Comparison of ENCODE assay signal across 17 cellular contexts in the genomic region with DNA sequence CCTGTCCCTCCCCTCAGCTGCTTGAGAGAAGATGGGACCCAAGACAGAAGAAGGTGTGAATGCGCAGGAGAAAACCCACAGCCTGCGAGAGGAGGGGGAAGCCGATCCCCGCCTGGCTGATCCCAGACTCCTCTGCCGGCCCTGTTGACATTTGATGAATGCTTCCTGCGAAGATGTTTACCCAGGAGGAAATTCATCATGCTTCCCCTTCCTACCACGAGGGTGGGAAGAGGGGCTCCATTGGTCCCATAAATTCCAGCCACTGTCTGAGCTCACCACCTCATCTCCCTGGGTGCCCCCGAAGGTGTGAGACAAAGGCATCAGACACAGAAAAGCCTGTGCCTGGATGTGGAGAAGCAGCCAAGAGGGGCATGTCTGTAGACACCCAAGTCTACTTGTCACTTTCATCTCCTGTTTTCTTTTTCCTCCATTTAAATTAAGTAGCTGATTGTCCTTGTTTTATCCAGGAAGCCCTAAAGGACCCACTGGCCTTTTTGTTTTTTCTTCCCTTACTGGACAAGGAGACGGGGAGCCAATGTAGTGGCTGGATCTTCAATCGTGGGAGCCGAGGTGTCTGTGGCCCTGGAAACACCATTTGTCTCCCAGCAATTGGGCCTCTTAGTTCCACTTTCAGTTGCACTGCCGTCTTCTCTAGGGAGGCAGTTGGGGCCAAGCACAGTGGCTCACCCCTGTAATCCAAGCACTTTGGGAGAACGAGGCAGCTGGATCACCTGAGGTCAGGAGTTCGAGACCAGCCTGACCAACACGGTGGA.
"Had no signal": no experiment of that assay in that cellular context is flagged by ENCODE, and none has a peak within 500 bp of the region (broad histone marks: within the 10 kb centered on the region; RNA-seq: fewer than 3 reads in every experiment).

No MANE protein-coding gene starts in this region.

- H3K36me3 ChIP-seq: breast epithelium, gastroesophageal sphincter had no signal

- H3K4me3 ChIP-seq: breast epithelium, gastroesophageal sphincter, psoas muscle had no signal

- H3K27ac ChIP-seq: breast epithelium, epithelial cell of prostate, gastroesophageal sphincter, psoas muscle, VCaP had no signal

- H3K27ac Mint-ChIP-seq: activated CD4-positive, alpha-beta T cell treated with anti-CD3 and anti-CD28 coated beads for 36 hours; activated CD8-positive, alpha-beta T cell treated with anti-CD3 and anti-CD28 coated beads for 36 hours; activated naive CD8-positive, alpha-beta T cell treated with anti-CD3 and anti-CD28 coated beads, Interleukin-2, amount 10 ng/mL, durations not matched to agents 7 days and 5 days; activated T-cell treated with anti-CD3 and anti-CD28 coated beads, Interleukin-2, amount 50 U/mL, for 72 hours; stimulated activated naive CD8-positive, alpha-beta T cell treated with anti-CD3 and anti-CD28 coated beads, Interleukin-15, Interleukin-2, amounts not matched to agents 100 ng/mL and 50 ng/mL, for 24 hours had no signal

- H3K4me3 Mint-ChIP-seq: activated CD4-positive, alpha-beta T cell treated with anti-CD3 and anti-CD28 coated beads for 36 hours; activated CD8-positive, alpha-beta T cell treated with anti-CD3 and anti-CD28 coated beads for 36 hours; activated naive CD8-positive, alpha-beta T cell treated with anti-CD3 and anti-CD28 coated beads, Interleukin-2, amount 10 ng/mL, durations not matched to agents 7 days and 5 days; activated T-cell treated with anti-CD3 and anti-CD28 coated beads, Interleukin-2, amount 50 U/mL, for 72 hours; natural killer cell treated with Interleukin-12 subunit alpha and Interleukin-12 subunit beta and Interleukin-15 and Interleukin-18, amount 100 ng/mL, for 72 hours; stimulated activated naive CD8-positive, alpha-beta T cell treated with anti-CD3 and anti-CD28 coated beads, Interleukin-15, Interleukin-2, amounts not matched to agents 100 ng/mL and 50 ng/mL, for 24 hours had no signal

- H3K4me1 ChIP-seq: breast epithelium, gastroesophageal sphincter, psoas muscle had no signal

- DNase-seq: activated CD4-positive, alpha-beta T cell treated with anti-CD3 and anti-CD28 coated beads for 36 hours; activated CD8-positive, alpha-beta memory T cell treated with anti-CD3 and anti-CD28 coated beads, Interleukin-2, amount 50 U/mL, for 4 hours; activated CD8-positive, alpha-beta T cell treated with anti-CD3 and anti-CD28 coated beads for 36 hours; activated gamma-delta T cell treated with Interleukin-2 at 50 U/mL for 16 hours; activated naive CD8-positive, alpha-beta T cell treated with anti-CD3 and anti-CD28 coated beads, Interleukin-2, amount 10 ng/mL, durations not matched to agents 7 days and 5 days; activated T-cell treated with anti-CD3 and anti-CD28 coated beads, Interleukin-2, amount 50 U/mL, for 72 hours; anterior cingulate cortex; left ventricle myocardium superior; psoas muscle; stimulated activated CD4-positive, alpha-beta T cell treated with anti-CD3 and anti-CD28 coated beads, Interleukin-4, amount 100 ng/mL, for 24 hours; T-helper 9 cell had no signal

- H3K9me3 Mint-ChIP-seq: activated CD8-positive, alpha-beta T cell treated with anti-CD3 and anti-CD28 coated beads for 36 hours; activated naive CD8-positive, alpha-beta T cell treated with anti-CD3 and anti-CD28 coated beads, Interleukin-2, amount 10 ng/mL, durations not matched to agents 7 days and 5 days; activated T-cell treated with anti-CD3 and anti-CD28 coated beads, Interleukin-2, amount 50 U/mL, for 72 hours; natural killer cell treated with Interleukin-12 subunit alpha and Interleukin-12 subunit beta and Interleukin-15 and Interleukin-18, amount 100 ng/mL, for 72 hours; stimulated activated naive CD8-positive, alpha-beta T cell treated with anti-CD3 and anti-CD28 coated beads, Interleukin-15, Interleukin-2, amounts not matched to agents 100 ng/mL and 50 ng/mL, for 24 hours had no signal

- H3K9me3 ChIP-seq: breast epithelium, gastroesophageal sphincter, psoas muscle had no signal

- H3K4me1 Mint-ChIP-seq: activated CD4-positive, alpha-beta T cell treated with anti-CD3 and anti-CD28 coated beads for 36 hours had no signal

- H3K36me3 Mint-ChIP-seq: activated naive CD8-positive, alpha-beta T cell treated with anti-CD3 and anti-CD28 coated beads, Interleukin-2, amount 10 ng/mL, durations not matched to agents 7 days and 5 days; natural killer cell treated with Interleukin-12 subunit alpha and Interleukin-12 subunit beta and Interleukin-15 and Interleukin-18, amount 100 ng/mL, for 72 hours had no signal

- ATAC-seq: activated CD4-positive, alpha-beta T cell treated with anti-CD3 and anti-CD28 coated beads for 36 hours; activated CD8-positive, alpha-beta T cell treated with anti-CD3 and anti-CD28 coated beads for 36 hours; activated T-cell treated with anti-CD3 and anti-CD28 coated beads, Interleukin-2, amount 50 U/mL, for 72 hours; gastroesophageal sphincter; left ventricle myocardium superior; natural killer cell treated with Interleukin-12 subunit alpha and Interleukin-12 subunit beta and Interleukin-15 and Interleukin-18, amount 100 ng/mL, for 72 hours; psoas muscle had no signal

- H3K27me3 ChIP-seq: breast epithelium, gastroesophageal sphincter had no signal

- H3K27me3 Mint-ChIP-seq: activated CD4-positive, alpha-beta T cell treated with anti-CD3 and anti-CD28 coated beads for 36 hours had no signal
